In genomic region chr6:157844161-157844560, GRCh38 we compare ENCODE assay signal across 7 cellular contexts. TPM values are rescaled to one million over a fixed set of nuclear protein-coding genes. Genes with fewer than 3 reads are reported as not detected.
A peak's percentile ranks its signal among the peaks of the same experiment; 100 is the strongest.
DNase-seq lines count a peak whose midpoint lies in the region; ATAC-seq and TF ChIP-seq lines count a peak whose summit lies in the region.
"Not testable (repeated sequence)": the region's sequence is repeated elsewhere in the genome, so short reads cannot be mapped to it uniquely, and the experiment has no call there.

No MANE protein-coding gene starts in this region.

- H2AFZ ChIP-seq in PC-3 (ENCODE audit: low read length); mesenchymal stem cell (ENCODE audit: low read depth, low read length): not testable (repeated sequence)

- CTCF ChIA-PET in PC-3 (lab: Charles Lee), result not testable (repeated sequence)
- CTCF ChIA-PET in activated naive CD4-positive, alpha-beta T cell treated with anti-CD3 and anti-CD28 coated beads for 36 hours (lab: Charles Lee), result interaction anchor here (0.7 to 2.0 kb wide), 2 partner anchors 83 to 103 kb away, joined by 5 to 7 read pairs; no protein-coding TSS in a partner anchor

- H3K9me3 Mint-ChIP-seq in activated naive CD4-positive, alpha-beta T cell treated with anti-CD3 and anti-CD28 coated beads for 36 hours; chondrocyte (ENCODE audit: low read depth); stimulated activated memory B cell treated with anti-CD40 and anti-IgM and Interleukin-4, amounts not matched to agents 10 μg/mL and 1 μg/mL and 100 μg/mL, for 72 hours: not testable (repeated sequence)

- H3K4me1 ChIP-seq in PC-3 (ENCODE audit: insufficient read depth, low read length) (peaks cover 54% of the 10 kb centered on the region), mesenchymal stem cell (ENCODE audit: control insufficient read depth, insufficient read depth, low read depth, low read length) (peaks cover 18% of the 10 kb centered on the region)

- H3K27me3 Mint-ChIP-seq in activated naive CD4-positive, alpha-beta T cell treated with anti-CD3 and anti-CD28 coated beads for 36 hours (ENCODE audit: low read depth); chondrocyte (ENCODE audit: low read depth); stimulated activated memory B cell treated with anti-CD40 and anti-IgM and Interleukin-4, amounts not matched to agents 10 μg/mL and 1 μg/mL and 100 μg/mL, for 72 hours: not testable (repeated sequence)

- not testable (repeated sequence) for H3K9me3 ChIP-seq in PC-3 (ENCODE audit: low read length); mesenchymal stem cell (ENCODE audit: control insufficient read depth, low read length)

- H2BK5ac ChIP-seq in mesenchymal stem cell (ENCODE audit: low read depth, low read length, poor library complexity, severe bottlenecking), result not testable (repeated sequence)

- H3K4me1 Mint-ChIP-seq in activated naive CD4-positive, alpha-beta T cell treated with anti-CD3 and anti-CD28 coated beads for 36 hours (ENCODE audit: low read depth), result peaks cover 91% of the 10 kb centered on the region
- peaks cover 66% of the 10 kb centered on the region for H3K4me1 Mint-ChIP-seq in chondrocyte (ENCODE audit: low read depth)
- H3K4me1 Mint-ChIP-seq in stimulated activated memory B cell treated with anti-CD40 and anti-IgM and Interleukin-4, amounts not matched to agents 10 μg/mL and 1 μg/mL and 100 μg/mL, for 72 hours, result peaks cover 88% of the 10 kb centered on the region

- H3F3A ChIP-seq in PC-3 (ENCODE audit: low read length, unreplicated experiment), result not testable (repeated sequence)

- POLR2A ChIA-PET in PC-3 (lab: Charles Lee; ENCODE audit: unreplicated experiment), result interaction anchor here (0.6 kb wide), 1 partner anchor 17 kb away, joined by 16 read pairs; no protein-coding TSS in a partner anchor

- H3K27me3 ChIP-seq in PC-3 (ENCODE audit: low read length); mesenchymal stem cell (ENCODE audit: control insufficient read depth in 1 of 2, insufficient read depth in 1 of 2, low read length in 2 of 2): not testable (repeated sequence)

- H3K27ac Mint-ChIP-seq in activated naive CD4-positive, alpha-beta T cell treated with anti-CD3 and anti-CD28 coated beads for 36 hours, result peak overlapping the region; percentile 31
- H3K27ac Mint-ChIP-seq in chondrocyte (ENCODE audit: unreplicated experiment), result peak overlapping the region; percentile 4
- peak overlapping the region; percentile 30 for H3K27ac Mint-ChIP-seq in stimulated activated memory B cell treated with anti-CD40 and anti-IgM and Interleukin-4, amounts not matched to agents 10 μg/mL and 1 μg/mL and 100 μg/mL, for 72 hours

- not testable (repeated sequence) for H3K79me1 ChIP-seq in mesenchymal stem cell (replicated peaks; ENCODE audit: low read length, poor library complexity, severe bottlenecking)

- DNase-seq in ELR (ENCODE audit: low read depth) (peak; percentile 37), PC-3 (peak; percentile 15)
- peak; percentile 35 for DNase-seq in activated CD4-positive, alpha-beta T cell treated with anti-CD3 and anti-CD28 coated beads for 48 hours
- DNase-seq in activated naive CD4-positive, alpha-beta T cell treated with anti-CD3 and anti-CD28 coated beads for 36 hours, result peak; percentile 51
- not testable (repeated sequence) for DNase-seq in chondrocyte (ENCODE audit: low spot score); mesenchymal stem cell

- not testable (repeated sequence) for TF ChIP-seq CTCF in PC-3 (conservative IDR thresholded peaks at IDR 0.05; ENCODE audit: low read depth, low read length); chondrocyte (IDR thresholded peaks at IDR 0.05)

- not testable (repeated sequence) for H3K4me3 ChIP-seq in PC-3 (ENCODE audit: low read length); mesenchymal stem cell (ENCODE audit: insufficient read depth in 1 of 2, low read depth in 1 of 2, low read length in 2 of 2)

- H3K79me2 ChIP-seq in PC-3 (ENCODE audit: low read length), result peaks cover 98% of the 10 kb centered on the region

- H3K9ac ChIP-seq in PC-3 (ENCODE audit: low read length), result not testable (repeated sequence)
- peak overlapping the region; percentile 35 for H3K9ac ChIP-seq in mesenchymal stem cell (ENCODE audit: low read length)

- WGBS in mesenchymal stem cell, result 100% methylated on average over 3 of the region's 4 CpGs

- not testable (repeated sequence) for H3K36me3 Mint-ChIP-seq in activated naive CD4-positive, alpha-beta T cell treated with anti-CD3 and anti-CD28 coated beads for 36 hours (ENCODE audit: low read depth); chondrocyte (ENCODE audit: low read depth); stimulated activated memory B cell treated with anti-CD40 and anti-IgM and Interleukin-4, amounts not matched to agents 10 μg/mL and 1 μg/mL and 100 μg/mL, for 72 hours

- H3K4ac ChIP-seq in mesenchymal stem cell (ENCODE audit: low read depth in 1 of 2, low read length in 2 of 2), result not testable (repeated sequence)

- not testable (repeated sequence) for H3K4me2 ChIP-seq in PC-3 (ENCODE audit: low read length); mesenchymal stem cell (ENCODE audit: low read length, poor library complexity, severe bottlenecking)

- ATAC-seq in PC-3; stimulated activated memory B cell treated with anti-CD40 and anti-IgM and Interleukin-4, amounts not matched to agents 10 μg/mL and 1 μg/mL and 100 μg/mL, for 72 hours: not testable (repeated sequence)

- not testable (repeated sequence) for H3K4me3 Mint-ChIP-seq in activated naive CD4-positive, alpha-beta T cell treated with anti-CD3 and anti-CD28 coated beads for 36 hours; chondrocyte (ENCODE audit: unreplicated experiment); stimulated activated memory B cell treated with anti-CD40 and anti-IgM and Interleukin-4, amounts not matched to agents 10 μg/mL and 1 μg/mL and 100 μg/mL, for 72 hours

- intact Hi-C loops in PC-3 (cut with micrococcal nuclease), result not testable (repeated sequence)
- intact Hi-C loops in activated naive CD4-positive, alpha-beta T cell treated with anti-CD3 and anti-CD28 coated beads for 36 hours (cut with micrococcal nuclease), result loop anchor here (2.0 kb wide), 1 partner anchor 41 kb away; no protein-coding TSS in a partner anchor

- H2BK12ac ChIP-seq in mesenchymal stem cell (ENCODE audit: low read length in 2 of 2), result not testable (repeated sequence)

- H3K23ac ChIP-seq in mesenchymal stem cell (ENCODE audit: low read length in 2 of 2), result not testable (repeated sequence)

- H2BK15ac ChIP-seq in mesenchymal stem cell (ENCODE audit: low read depth, poor library complexity, severe bottlenecking), result not testable (repeated sequence)

- H3K9me2 ChIP-seq in PC-3 (replicated peaks; ENCODE audit: low read length), result not testable (repeated sequence)

- H4K91ac ChIP-seq in mesenchymal stem cell (ENCODE audit: low read length), result not testable (repeated sequence)

- H3K27ac ChIP-seq in PC-3 (ENCODE audit: low read length), result 0 out of 2 replicates have a peak overlapping the region, but pooled peaks have one; percentile 32
- H3K27ac ChIP-seq in mesenchymal stem cell (ENCODE audit: low read length, poor library complexity, severe bottlenecking), result not testable (repeated sequence)

- peak overlapping the region in 1 of 2 experiments; percentile 9 for H3K18ac ChIP-seq in mesenchymal stem cell (ENCODE audit: low read depth in 1 of 2, low read length in 2 of 2)

- not testable (repeated sequence) for H2BK120ac ChIP-seq in mesenchymal stem cell (ENCODE audit: low read depth, low read length)

- H3K14ac ChIP-seq in mesenchymal stem cell (ENCODE audit: low read length in 2 of 2), result not testable (repeated sequence)

- H4K8ac ChIP-seq in mesenchymal stem cell (ENCODE audit: low read length), result not testable (repeated sequence)

- H4K20me1 ChIP-seq in PC-3 (ENCODE audit: low read length), result not testable (repeated sequence)

- not testable (repeated sequence) for H3K36me3 ChIP-seq in PC-3 (ENCODE audit: low read depth, low read length)
- H3K36me3 ChIP-seq in mesenchymal stem cell (ENCODE audit: control insufficient read depth in 1 of 2, insufficient read depth in 2 of 2, low read depth in 1 of 2, low read length in 2 of 2), result peaks cover 0 to 28% of the 10 kb centered on the region in 2 experiments

- not testable (repeated sequence) for BruUV-seq in PC-3 (replicated peaks; lab: Mats Ljungman, UMichigan)

- H2AK5ac ChIP-seq in mesenchymal stem cell (ENCODE audit: low read length, severe bottlenecking), result not testable (repeated sequence)

RNA-seq across cellular contexts. Expression of gene SNX9, which starts 21.1 kb away (rescaled TPM):
- total RNA-seq in PC-3 (2014; rRNA removed), result 18.0 and 21.3 TPM in 2 replicates
- 10 to 100 TPM; 34.3 to 34.6 TPM for total RNA-seq in activated naive CD4-positive, alpha-beta T cell treated with anti-CD3 and anti-CD28 coated beads for 36 hours
- total RNA-seq in chondrocyte, result 31.7 to 47.1 TPM (median 43.9 TPM) in 3 replicates
- 40.4 TPM for polyA plus RNA-seq in mesenchymal stem cell (2013, experiment 1 of 2)
- 41.1 TPM for polyA plus RNA-seq in mesenchymal stem cell (2013, experiment 2 of 2)
